20 cellular contexts compared by ENCODE assay signal in the genomic region with DNA sequence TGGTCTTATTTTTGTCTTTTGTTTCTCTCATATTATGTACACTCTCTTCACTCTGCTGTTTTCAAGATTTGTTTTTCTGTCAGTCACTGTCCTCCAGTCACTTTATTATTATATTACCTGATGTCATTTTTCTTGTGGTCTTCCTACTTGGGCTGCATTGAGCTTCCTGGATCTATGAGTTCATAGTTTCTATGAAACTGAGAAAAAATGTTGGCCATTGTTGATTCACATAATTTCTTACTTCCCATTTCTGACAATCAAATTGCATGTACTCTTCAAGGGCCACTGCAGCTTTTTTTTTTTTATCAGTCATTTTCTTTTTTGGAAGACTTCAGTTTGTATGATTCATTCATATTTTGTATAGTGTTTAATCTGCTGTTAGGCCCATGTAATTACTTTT.
"Had no signal": no experiment of that assay in that cellular context is flagged by ENCODE, and none has a peak within 500 bp of the region (broad histone marks: within the 10 kb centered on the region; RNA-seq: fewer than 3 reads in every experiment).

No MANE protein-coding gene starts in this region.

- H3K4me1 Mint-ChIP-seq: activated naive CD4-positive, alpha-beta T cell treated with anti-CD3 and anti-CD28 coated beads, Interleukin-2, amount 10 ng/mL, durations not matched to agents 7 days and 5 days; natural killer cell; stimulated activated naive B cell treated with anti-CD40 and anti-IgM and Interleukin-4, amounts not matched to agents 10 μg/mL and 1 μg/mL and 100 μg/mL, for 72 hours had no signal

- H3K4me3 Mint-ChIP-seq: activated naive CD4-positive, alpha-beta T cell treated with anti-CD3 and anti-CD28 coated beads, Interleukin-2, amount 10 ng/mL, durations not matched to agents 7 days and 5 days; natural killer cell; stimulated activated naive B cell treated with anti-CD40 and anti-IgM and Interleukin-4, amounts not matched to agents 10 μg/mL and 1 μg/mL and 100 μg/mL, for 72 hours had no signal

- H3K27me3 ChIP-seq: heart left ventricle, spleen had no signal

- H3K27me3 Mint-ChIP-seq: activated naive CD4-positive, alpha-beta T cell treated with anti-CD3 and anti-CD28 coated beads, Interleukin-2, amount 10 ng/mL, durations not matched to agents 7 days and 5 days; progenitor cell of endocrine pancreas; stimulated activated naive B cell treated with anti-CD40 and anti-IgM and Interleukin-4, amounts not matched to agents 10 μg/mL and 1 μg/mL and 100 μg/mL, for 72 hours had no signal

- H3K27ac Mint-ChIP-seq: activated naive CD4-positive, alpha-beta T cell treated with anti-CD3 and anti-CD28 coated beads, Interleukin-2, amount 10 ng/mL, durations not matched to agents 7 days and 5 days; activated T-helper 2 cell treated with anti-CD3 and anti-CD28 coated beads, Interferon-gamma antibody, Interleukin-2, Interleukin-4, amounts not matched to agents 10 μg/mL and 5 μg/mL and 100 μg/mL, durations not matched to agents 14 hours and 24 hours and 36 hours; natural killer cell; progenitor cell of endocrine pancreas; stimulated activated naive B cell treated with anti-CD40 and anti-IgM and Interleukin-4, amounts not matched to agents 10 μg/mL and 1 μg/mL and 100 μg/mL, for 72 hours had no signal

- H3K4me1 ChIP-seq: heart left ventricle, spleen had no signal

- DNase-seq: activated CD4-positive, alpha-beta T cell treated with anti-CD3 and anti-CD28 coated beads, Interleukin-2, amount 50 U/mL, for 1 hour; activated naive CD4-positive, alpha-beta T cell treated with anti-CD3 and anti-CD28 coated beads, Interleukin-2, amount 10 ng/mL, durations not matched to agents 7 days and 5 days; caudate nucleus; effector CD8-positive, alpha-beta T cell; foreskin melanocyte; heart left ventricle; mammary epithelial cell; mucosa of descending colon; natural killer cell; nucleus accumbens; spleen; stimulated activated CD4-positive, alpha-beta T cell treated with anti-CD3 and anti-CD28 coated beads, Interleukin-2, amount 100 ng/mL, for 24 hours; stimulated activated naive B cell treated with anti-CD40 and anti-IgM and Interleukin-4, amounts not matched to agents 10 μg/mL and 1 μg/mL and 100 μg/mL, for 72 hours; substantia nigra; trophoblast cell had no signal

- ATAC-seq: heart left ventricle; left lobe of liver; mucosa of descending colon; natural killer cell; sciatic nerve; stimulated activated naive B cell treated with anti-CD40 and anti-IgM and Interleukin-4, amounts not matched to agents 10 μg/mL and 1 μg/mL and 100 μg/mL, for 72 hours had no signal

- H3K27ac ChIP-seq: coronary artery, heart left ventricle, spleen had no signal

- H3K36me3 Mint-ChIP-seq: activated naive CD4-positive, alpha-beta T cell treated with anti-CD3 and anti-CD28 coated beads, Interleukin-2, amount 10 ng/mL, durations not matched to agents 7 days and 5 days; stimulated activated naive B cell treated with anti-CD40 and anti-IgM and Interleukin-4, amounts not matched to agents 10 μg/mL and 1 μg/mL and 100 μg/mL, for 72 hours had no signal

- H3K4me3 ChIP-seq: coronary artery, heart left ventricle, mucosa of descending colon, spleen had no signal

- H3K36me3 ChIP-seq: heart left ventricle, spleen had no signal
